ENCODE assay signal across 13 cellular contexts in the genomic region with DNA sequence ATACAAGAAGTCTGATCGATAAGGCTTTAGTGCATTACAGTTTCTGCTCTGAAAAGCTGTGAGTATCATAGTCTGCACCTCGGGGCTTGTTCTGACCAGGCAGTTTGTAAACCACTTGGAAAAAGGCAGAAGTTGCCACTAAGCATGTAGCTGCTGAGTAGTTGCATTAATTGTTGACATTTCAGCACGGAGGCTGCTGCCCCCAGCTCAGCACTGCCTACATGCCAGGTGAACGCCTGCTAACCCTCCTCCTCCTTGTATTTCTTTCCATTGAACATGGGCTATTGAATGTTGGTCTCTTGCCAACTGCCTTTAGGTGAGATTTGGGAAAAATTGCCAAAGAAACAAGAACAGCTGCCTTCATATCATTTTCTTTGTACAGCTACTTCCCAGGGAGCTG.
A peak's percentile ranks its signal among the peaks of the same experiment; 100 is the strongest.
DNase-seq lines count a peak whose midpoint lies in the region; ATAC-seq and TF ChIP-seq lines count a peak whose summit lies in the region.
"Had no signal": no experiment of that assay in that cellular context is flagged by ENCODE, and none has a peak within 500 bp of the region (broad histone marks: within the 10 kb centered on the region; RNA-seq: fewer than 3 reads in every experiment).

No MANE protein-coding gene starts in this region.

- peaks cover 24% of the 10 kb centered on the region for H3K4me1 ChIP-seq in lower lobe of right lung
- H3K4me1 ChIP-seq: foreskin keratinocyte had no signal

- H3K4me1 Mint-ChIP-seq in brain (peaks cover 82% of the 10 kb centered on the region), type B pancreatic cell (ENCODE audit: unreplicated experiment) (peaks cover 68% of the 10 kb centered on the region)

- peaks cover 13% of the 10 kb centered on the region for H3K36me3 Mint-ChIP-seq in brain
- no peaks in the 10 kb centered on the region for H3K36me3 Mint-ChIP-seq in type B pancreatic cell
- H3K36me3 Mint-ChIP-seq: natural killer cell treated with Interleukin-12 subunit alpha and Interleukin-12 subunit beta and Interleukin-15 and Interleukin-18, amount 100 ng/mL, for 72 hours had no signal

- intact Hi-C loops in lower lobe of right lung (cut with DNase I) = no loop called here

- no peaks in the 10 kb centered on the region for H3K9me3 ChIP-seq in lower lobe of right lung

- H3K27me3 ChIP-seq in lower lobe of right lung (ENCODE audit: low read depth) = no peaks in the 10 kb centered on the region
- H3K27me3 ChIP-seq: foreskin keratinocyte had no signal

- H3K4me3 Mint-ChIP-seq in brain (peak overlapping the region; percentile 82 to 84 (median 84)), type B pancreatic cell (peak overlapping the region; percentile 85)
- H3K4me3 Mint-ChIP-seq: natural killer cell treated with Interleukin-12 subunit alpha and Interleukin-12 subunit beta and Interleukin-15 and Interleukin-18, amount 100 ng/mL, for 72 hours had no signal

- peak overlapping the region; percentile 23 for H3K4me3 ChIP-seq in lower lobe of right lung

- H3K27ac Mint-ChIP-seq in brain (peak overlapping the region in 4 of 5 experiments; percentile 58 to 90 (median 84)), type B pancreatic cell (peak overlapping the region; percentile 5)
- H3K27ac Mint-ChIP-seq: natural killer cell treated with Interleukin-12 subunit alpha and Interleukin-12 subunit beta and Interleukin-15 and Interleukin-18, amount 100 ng/mL, for 72 hours had no signal

- peak; percentile 45 to 63 for DNase-seq in NCI-H524 (lab: John Stamatoyannopoulos, UW)
- no peak for DNase-seq in NCI-H524 treated with DMSO at 0.1 percent for 48 hours (lab: John Stamatoyannopoulos, UW)
- no peak for DNase-seq in lower lobe of right lung
- DNase-seq in type B pancreatic cell (ENCODE audit: extremely low spot score, unreplicated experiment) = no peak
- no peak for DNase-seq in activated CD8-positive, alpha-beta memory T cell treated with anti-CD3 and anti-CD28 coated beads, Interleukin-2, amount 50 U/mL, for 48 hours
- no peak for DNase-seq in NCI-H128 (lab: John Stamatoyannopoulos, UW; ENCODE audit: unreplicated experiment)
- no peak for DNase-seq in KBM-7
- DNase-seq: ACHN; cortex of kidney; foreskin keratinocyte; NK-92 treated with Interleukin-12 subunit alpha and Interleukin-12 subunit beta, amount 100 ng/mL, for 24 hours had no signal

- in situ Hi-C loops in KBM-7 (cut with MboI; ENCODE audit: low pct_unique_long_range_greater_than_20kb, low sequenced_read_pairs) = no loop called here

- ATAC-seq in lower lobe of right lung = no peak
- ATAC-seq: natural killer cell treated with Interleukin-12 subunit alpha and Interleukin-12 subunit beta and Interleukin-15 and Interleukin-18, amount 100 ng/mL, for 72 hours had no signal

- TF ChIP-seq CTCF in brain (conservative IDR thresholded peaks at IDR 0.05) (no peak), lower lobe of right lung (IDR thresholded peaks at IDR 0.05) (no peak), type B pancreatic cell (conservative IDR thresholded peaks at IDR 0.05) (no peak)

- peaks cover 0 to 3% (median 0%) of the 10 kb centered on the region in 5 experiments for H3K9me3 Mint-ChIP-seq in brain
- no peaks in the 10 kb centered on the region for H3K9me3 Mint-ChIP-seq in type B pancreatic cell
- H3K9me3 Mint-ChIP-seq: natural killer cell treated with Interleukin-12 subunit alpha and Interleukin-12 subunit beta and Interleukin-15 and Interleukin-18, amount 100 ng/mL, for 72 hours had no signal

- H3K36me3 ChIP-seq in lower lobe of right lung = peaks cover 59% of the 10 kb centered on the region

- no peak overlapping the region for H3K27ac ChIP-seq in lower lobe of right lung
- H3K27ac ChIP-seq: foreskin keratinocyte had no signal

- peaks cover 3% of the 10 kb centered on the region for H3K27me3 Mint-ChIP-seq in brain
- H3K27me3 Mint-ChIP-seq in type B pancreatic cell = no peaks in the 10 kb centered on the region

Comparison
In these comparisons a context has a peak if more than half of its experiments do, and no peak if none do; other contexts are left out.
1. DNase-seq: peak in NCI-H524 (2 of 2); none in NCI-H524 treated with DMSO at 0.1 percent for 48 hours (single experiment), lower lobe of right lung (single experiment), type B pancreatic cell (single experiment), activated CD8-positive, alpha-beta memory T cell treated with anti-CD3 and anti-CD28 coated beads, Interleukin-2, amount 50 U/mL, for 48 hours (single experiment), NCI-H128 (single experiment) and KBM-7 (single experiment).